In genomic region chr17:48244121-48244711, GRCh38 we compare ENCODE assay signal across 1 cellular context.
TF ChIP-seq lines count a peak whose summit lies in the region.

No MANE protein-coding gene starts in this region.

TF ChIP-seq in K562, 482 proteins besides CTCF, POLR2A, EP300 and RAD21 (continued from another document and continues in another):
- TF ChIP-seq EZH2 (IDR thresholded peaks at IDR 0.05; ENCODE audit: borderline replicate concordance, low read depth, low read length) (no peak), ZNF24 (IDR thresholded peaks at IDR 0.05) (no peak), PKNOX1 (IDR thresholded peaks at IDR 0.05) (peak; percentile 75), MEIS2 (IDR thresholded peaks at IDR 0.05; ENCODE audit: partially characterized antibody) (peak; percentile 91), NCOA1 (IDR thresholded peaks at IDR 0.05; ENCODE audit: low read depth) (no peak), SIN3A (IDR thresholded peaks at IDR 0.05; ENCODE audit: borderline replicate concordance in 2 of 2, control insufficient read depth in 1 of 2, low read depth in 2 of 2, low read length in 2 of 2) (no peak), ZNF274 (IDR thresholded peaks at IDR 0.05; ENCODE audit: borderline replicate concordance, low read depth, low read length) (no peak), POLR3A (IDR thresholded peaks at IDR 0.05; ENCODE audit: borderline replicate concordance, extremely low read depth, insufficient read depth, insufficient read length) (no peak), SETDB1 (IDR thresholded peaks at IDR 0.05; ENCODE audit: low read length) (no peak), ZNF232 (CRISPR knock-in tag; IDR thresholded peaks at IDR 0.05) (no peak), CGGBP1 (CRISPR knock-in tag; IDR thresholded peaks at IDR 0.05) (no peak), ZNF143 (CRISPR knock-in tag; IDR thresholded peaks at IDR 0.05) (no peak), ARNT (IDR thresholded peaks at IDR 0.05) (no peak), ETV1 (tag; conservative IDR thresholded peaks at IDR 0.05; ENCODE audit: low read depth) (no peak), JUNB (CRISPR knock-in tag; conservative IDR thresholded peaks at IDR 0.05) (no peak), ZNF253 (CRISPR knock-in tag; conservative IDR thresholded peaks at IDR 0.05) (no peak), SMAD4 (CRISPR knock-in tag; conservative IDR thresholded peaks at IDR 0.05) (peak; percentile 57; the same call in 1 of the 2 replicates), ZNF408 (CRISPR knock-in tag; IDR thresholded peaks at IDR 0.05; ENCODE audit: low read depth) (no peak), ZNF830 (CRISPR knock-in tag; IDR thresholded peaks at IDR 0.05) (no peak), SP2 (IDR thresholded peaks at IDR 0.05; ENCODE audit: extremely low read depth, low read depth, low read length, poor library complexity, severe bottlenecking) (no peak), CBX2 (IDR thresholded peaks at IDR 0.05; ENCODE audit: insufficient read depth, low read length, poor library complexity, severe bottlenecking) (no peak), THAP12 (CRISPR knock-in tag; IDR thresholded peaks at IDR 0.05) (no peak), ZFP1 (CRISPR knock-in tag; IDR thresholded peaks at IDR 0.05) (no peak), FOXK1 (CRISPR knock-in tag; IDR thresholded peaks at IDR 0.05; ENCODE audit: borderline replicate concordance) (no peak), CEBPB (tag; IDR thresholded peaks at IDR 0.05) (no peak), ZNF3 (CRISPR knock-in tag; IDR thresholded peaks at IDR 0.05) (no peak)
- TF ChIP-seq, protein P1, sequence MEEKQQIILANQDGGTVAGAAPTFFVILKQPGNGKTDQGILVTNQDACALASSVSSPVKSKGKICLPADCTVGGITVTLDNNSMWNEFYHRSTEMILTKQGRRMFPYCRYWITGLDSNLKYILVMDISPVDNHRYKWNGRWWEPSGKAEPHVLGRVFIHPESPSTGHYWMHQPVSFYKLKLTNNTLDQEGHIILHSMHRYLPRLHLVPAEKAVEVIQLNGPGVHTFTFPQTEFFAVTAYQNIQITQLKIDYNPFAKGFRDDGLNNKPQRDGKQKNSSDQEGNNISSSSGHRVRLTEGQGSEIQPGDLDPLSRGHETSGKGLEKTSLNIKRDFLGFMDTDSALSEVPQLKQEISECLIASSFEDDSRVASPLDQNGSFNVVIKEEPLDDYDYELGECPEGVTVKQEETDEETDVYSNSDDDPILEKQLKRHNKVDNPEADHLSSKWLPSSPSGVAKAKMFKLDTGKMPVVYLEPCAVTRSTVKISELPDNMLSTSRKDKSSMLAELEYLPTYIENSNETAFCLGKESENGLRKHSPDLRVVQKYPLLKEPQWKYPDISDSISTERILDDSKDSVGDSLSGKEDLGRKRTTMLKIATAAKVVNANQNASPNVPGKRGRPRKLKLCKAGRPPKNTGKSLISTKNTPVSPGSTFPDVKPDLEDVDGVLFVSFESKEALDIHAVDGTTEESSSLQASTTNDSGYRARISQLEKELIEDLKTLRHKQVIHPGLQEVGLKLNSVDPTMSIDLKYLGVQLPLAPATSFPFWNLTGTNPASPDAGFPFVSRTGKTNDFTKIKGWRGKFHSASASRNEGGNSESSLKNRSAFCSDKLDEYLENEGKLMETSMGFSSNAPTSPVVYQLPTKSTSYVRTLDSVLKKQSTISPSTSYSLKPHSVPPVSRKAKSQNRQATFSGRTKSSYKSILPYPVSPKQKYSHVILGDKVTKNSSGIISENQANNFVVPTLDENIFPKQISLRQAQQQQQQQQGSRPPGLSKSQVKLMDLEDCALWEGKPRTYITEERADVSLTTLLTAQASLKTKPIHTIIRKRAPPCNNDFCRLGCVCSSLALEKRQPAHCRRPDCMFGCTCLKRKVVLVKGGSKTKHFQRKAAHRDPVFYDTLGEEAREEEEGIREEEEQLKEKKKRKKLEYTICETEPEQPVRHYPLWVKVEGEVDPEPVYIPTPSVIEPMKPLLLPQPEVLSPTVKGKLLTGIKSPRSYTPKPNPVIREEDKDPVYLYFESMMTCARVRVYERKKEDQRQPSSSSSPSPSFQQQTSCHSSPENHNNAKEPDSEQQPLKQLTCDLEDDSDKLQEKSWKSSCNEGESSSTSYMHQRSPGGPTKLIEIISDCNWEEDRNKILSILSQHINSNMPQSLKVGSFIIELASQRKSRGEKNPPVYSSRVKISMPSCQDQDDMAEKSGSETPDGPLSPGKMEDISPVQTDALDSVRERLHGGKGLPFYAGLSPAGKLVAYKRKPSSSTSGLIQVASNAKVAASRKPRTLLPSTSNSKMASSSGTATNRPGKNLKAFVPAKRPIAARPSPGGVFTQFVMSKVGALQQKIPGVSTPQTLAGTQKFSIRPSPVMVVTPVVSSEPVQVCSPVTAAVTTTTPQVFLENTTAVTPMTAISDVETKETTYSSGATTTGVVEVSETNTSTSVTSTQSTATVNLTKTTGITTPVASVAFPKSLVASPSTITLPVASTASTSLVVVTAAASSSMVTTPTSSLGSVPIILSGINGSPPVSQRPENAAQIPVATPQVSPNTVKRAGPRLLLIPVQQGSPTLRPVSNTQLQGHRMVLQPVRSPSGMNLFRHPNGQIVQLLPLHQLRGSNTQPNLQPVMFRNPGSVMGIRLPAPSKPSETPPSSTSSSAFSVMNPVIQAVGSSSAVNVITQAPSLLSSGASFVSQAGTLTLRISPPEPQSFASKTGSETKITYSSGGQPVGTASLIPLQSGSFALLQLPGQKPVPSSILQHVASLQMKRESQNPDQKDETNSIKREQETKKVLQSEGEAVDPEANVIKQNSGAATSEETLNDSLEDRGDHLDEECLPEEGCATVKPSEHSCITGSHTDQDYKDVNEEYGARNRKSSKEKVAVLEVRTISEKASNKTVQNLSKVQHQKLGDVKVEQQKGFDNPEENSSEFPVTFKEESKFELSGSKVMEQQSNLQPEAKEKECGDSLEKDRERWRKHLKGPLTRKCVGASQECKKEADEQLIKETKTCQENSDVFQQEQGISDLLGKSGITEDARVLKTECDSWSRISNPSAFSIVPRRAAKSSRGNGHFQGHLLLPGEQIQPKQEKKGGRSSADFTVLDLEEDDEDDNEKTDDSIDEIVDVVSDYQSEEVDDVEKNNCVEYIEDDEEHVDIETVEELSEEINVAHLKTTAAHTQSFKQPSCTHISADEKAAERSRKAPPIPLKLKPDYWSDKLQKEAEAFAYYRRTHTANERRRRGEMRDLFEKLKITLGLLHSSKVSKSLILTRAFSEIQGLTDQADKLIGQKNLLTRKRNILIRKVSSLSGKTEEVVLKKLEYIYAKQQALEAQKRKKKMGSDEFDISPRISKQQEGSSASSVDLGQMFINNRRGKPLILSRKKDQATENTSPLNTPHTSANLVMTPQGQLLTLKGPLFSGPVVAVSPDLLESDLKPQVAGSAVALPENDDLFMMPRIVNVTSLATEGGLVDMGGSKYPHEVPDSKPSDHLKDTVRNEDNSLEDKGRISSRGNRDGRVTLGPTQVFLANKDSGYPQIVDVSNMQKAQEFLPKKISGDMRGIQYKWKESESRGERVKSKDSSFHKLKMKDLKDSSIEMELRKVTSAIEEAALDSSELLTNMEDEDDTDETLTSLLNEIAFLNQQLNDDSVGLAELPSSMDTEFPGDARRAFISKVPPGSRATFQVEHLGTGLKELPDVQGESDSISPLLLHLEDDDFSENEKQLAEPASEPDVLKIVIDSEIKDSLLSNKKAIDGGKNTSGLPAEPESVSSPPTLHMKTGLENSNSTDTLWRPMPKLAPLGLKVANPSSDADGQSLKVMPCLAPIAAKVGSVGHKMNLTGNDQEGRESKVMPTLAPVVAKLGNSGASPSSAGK (IDR thresholded peaks at IDR 0.05), result no peak
- TF ChIP-seq, protein P2, sequence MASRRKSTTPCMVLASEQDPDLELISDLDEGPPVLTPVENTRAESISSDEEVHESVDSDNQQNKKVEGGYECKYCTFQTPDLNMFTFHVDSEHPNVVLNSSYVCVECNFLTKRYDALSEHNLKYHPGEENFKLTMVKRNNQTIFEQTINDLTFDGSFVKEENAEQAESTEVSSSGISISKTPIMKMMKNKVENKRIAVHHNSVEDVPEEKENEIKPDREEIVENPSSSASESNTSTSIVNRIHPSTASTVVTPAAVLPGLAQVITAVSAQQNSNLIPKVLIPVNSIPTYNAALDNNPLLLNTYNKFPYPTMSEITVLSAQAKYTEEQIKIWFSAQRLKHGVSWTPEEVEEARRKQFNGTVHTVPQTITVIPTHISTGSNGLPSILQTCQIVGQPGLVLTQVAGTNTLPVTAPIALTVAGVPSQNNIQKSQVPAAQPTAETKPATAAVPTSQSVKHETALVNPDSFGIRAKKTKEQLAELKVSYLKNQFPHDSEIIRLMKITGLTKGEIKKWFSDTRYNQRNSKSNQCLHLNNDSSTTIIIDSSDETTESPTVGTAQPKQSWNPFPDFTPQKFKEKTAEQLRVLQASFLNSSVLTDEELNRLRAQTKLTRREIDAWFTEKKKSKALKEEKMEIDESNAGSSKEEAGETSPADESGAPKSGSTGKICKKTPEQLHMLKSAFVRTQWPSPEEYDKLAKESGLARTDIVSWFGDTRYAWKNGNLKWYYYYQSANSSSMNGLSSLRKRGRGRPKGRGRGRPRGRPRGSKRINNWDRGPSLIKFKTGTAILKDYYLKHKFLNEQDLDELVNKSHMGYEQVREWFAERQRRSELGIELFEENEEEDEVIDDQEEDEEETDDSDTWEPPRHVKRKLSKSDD (conservative IDR thresholded peaks at IDR 0.05; ENCODE audit: low read length), result no peak
- TF ChIP-seq, protein P3, sequence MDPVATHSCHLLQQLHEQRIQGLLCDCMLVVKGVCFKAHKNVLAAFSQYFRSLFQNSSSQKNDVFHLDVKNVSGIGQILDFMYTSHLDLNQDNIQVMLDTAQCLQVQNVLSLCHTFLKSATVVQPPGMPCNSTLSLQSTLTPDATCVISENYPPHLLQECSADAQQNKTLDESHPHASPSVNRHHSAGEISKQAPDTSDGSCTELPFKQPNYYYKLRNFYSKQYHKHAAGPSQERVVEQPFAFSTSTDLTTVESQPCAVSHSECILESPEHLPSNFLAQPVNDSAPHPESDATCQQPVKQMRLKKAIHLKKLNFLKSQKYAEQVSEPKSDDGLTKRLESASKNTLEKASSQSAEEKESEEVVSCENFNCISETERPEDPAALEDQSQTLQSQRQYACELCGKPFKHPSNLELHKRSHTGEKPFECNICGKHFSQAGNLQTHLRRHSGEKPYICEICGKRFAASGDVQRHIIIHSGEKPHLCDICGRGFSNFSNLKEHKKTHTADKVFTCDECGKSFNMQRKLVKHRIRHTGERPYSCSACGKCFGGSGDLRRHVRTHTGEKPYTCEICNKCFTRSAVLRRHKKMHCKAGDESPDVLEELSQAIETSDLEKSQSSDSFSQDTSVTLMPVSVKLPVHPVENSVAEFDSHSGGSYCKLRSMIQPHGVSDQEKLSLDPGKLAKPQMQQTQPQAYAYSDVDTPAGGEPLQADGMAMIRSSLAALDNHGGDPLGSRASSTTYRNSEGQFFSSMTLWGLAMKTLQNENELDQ (CRISPR knock-in tag; IDR thresholded peaks at IDR 0.05; ENCODE audit: borderline replicate concordance), result no peak
- TF ChIP-seq, protein P4, sequence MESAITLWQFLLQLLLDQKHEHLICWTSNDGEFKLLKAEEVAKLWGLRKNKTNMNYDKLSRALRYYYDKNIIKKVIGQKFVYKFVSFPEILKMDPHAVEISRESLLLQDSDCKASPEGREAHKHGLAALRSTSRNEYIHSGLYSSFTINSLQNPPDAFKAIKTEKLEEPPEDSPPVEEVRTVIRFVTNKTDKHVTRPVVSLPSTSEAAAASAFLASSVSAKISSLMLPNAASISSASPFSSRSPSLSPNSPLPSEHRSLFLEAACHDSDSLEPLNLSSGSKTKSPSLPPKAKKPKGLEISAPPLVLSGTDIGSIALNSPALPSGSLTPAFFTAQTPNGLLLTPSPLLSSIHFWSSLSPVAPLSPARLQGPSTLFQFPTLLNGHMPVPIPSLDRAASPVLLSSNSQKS (CRISPR knock-in tag; IDR thresholded peaks at IDR 0.05), result no peak
- TF ChIP-seq, protein P5, sequence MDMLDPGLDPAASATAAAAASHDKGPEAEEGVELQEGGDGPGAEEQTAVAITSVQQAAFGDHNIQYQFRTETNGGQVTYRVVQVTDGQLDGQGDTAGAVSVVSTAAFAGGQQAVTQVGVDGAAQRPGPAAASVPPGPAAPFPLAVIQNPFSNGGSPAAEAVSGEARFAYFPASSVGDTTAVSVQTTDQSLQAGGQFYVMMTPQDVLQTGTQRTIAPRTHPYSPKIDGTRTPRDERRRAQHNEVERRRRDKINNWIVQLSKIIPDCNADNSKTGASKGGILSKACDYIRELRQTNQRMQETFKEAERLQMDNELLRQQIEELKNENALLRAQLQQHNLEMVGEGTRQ (CRISPR knock-in tag; IDR thresholded peaks at IDR 0.05), result no peak
- TF ChIP-seq, protein P6, sequence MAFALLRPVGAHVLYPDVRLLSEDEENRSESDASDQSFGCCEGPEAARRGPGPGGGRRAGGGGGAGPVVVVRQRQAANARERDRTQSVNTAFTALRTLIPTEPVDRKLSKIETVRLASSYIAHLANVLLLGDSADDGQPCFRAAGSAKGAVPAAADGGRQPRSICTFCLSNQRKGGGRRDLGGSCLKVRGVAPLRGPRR (CRISPR knock-in tag; IDR thresholded peaks at IDR 0.05), result no peak
- TF ChIP-seq, protein P7, sequence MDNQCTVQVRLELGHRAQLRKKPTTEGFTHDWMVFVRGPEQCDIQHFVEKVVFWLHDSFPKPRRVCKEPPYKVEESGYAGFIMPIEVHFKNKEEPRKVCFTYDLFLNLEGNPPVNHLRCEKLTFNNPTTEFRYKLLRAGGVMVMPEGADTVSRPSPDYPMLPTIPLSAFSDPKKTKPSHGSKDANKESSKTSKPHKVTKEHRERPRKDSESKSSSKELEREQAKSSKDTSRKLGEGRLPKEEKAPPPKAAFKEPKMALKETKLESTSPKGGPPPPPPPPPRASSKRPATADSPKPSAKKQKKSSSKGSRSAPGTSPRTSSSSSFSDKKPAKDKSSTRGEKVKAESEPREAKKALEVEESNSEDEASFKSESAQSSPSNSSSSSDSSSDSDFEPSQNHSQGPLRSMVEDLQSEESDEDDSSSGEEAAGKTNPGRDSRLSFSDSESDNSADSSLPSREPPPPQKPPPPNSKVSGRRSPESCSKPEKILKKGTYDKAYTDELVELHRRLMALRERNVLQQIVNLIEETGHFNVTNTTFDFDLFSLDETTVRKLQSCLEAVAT (IDR thresholded peaks at IDR 0.05), result no peak
